7 cellular contexts compared by ENCODE assay signal in genomic region chr12:52969396-52969795, GRCh38. TPM values are rescaled to one million over a fixed set of nuclear protein-coding genes. Genes with fewer than 3 reads are reported as not detected.
A peak's percentile ranks its signal among the peaks of the same experiment; 100 is the strongest.
DNase-seq lines count a peak whose midpoint lies in the region; TF ChIP-seq lines count a peak whose summit lies in the region.
"Not testable (repeated sequence)": the region's sequence is repeated elsewhere in the genome, so short reads cannot be mapped to it uniquely, and the experiment has no call there.

No MANE protein-coding gene starts in this region.

- H3K27ac ChIP-seq in 22Rv1, result peak overlapping the region; percentile 79
- peak overlapping the region; percentile 99 for H3K27ac ChIP-seq in PC-9
- peak overlapping the region; percentile 77 for H3K27ac ChIP-seq in SK-N-MC
- peak overlapping the region; percentile 77 for H3K27ac ChIP-seq in hepatocyte
- H3K27ac ChIP-seq in trophoblast cell (ENCODE audit: low read depth, low read length), result peak overlapping the region; percentile 69

- not testable (repeated sequence) for H3K36me3 ChIP-seq in PC-9 (ENCODE audit: low read depth); SK-N-MC (ENCODE audit: insufficient read depth, low read length); hepatocyte (replicated peaks; ENCODE audit: insufficient read depth, low read depth); trophoblast cell (ENCODE audit: control insufficient read depth in 1 of 2, insufficient read depth in 2 of 2, low read length in 2 of 2)

- H4K20me1 ChIP-seq in PC-9 (ENCODE audit: insufficient read depth); hepatocyte (ENCODE audit: insufficient read depth, poor library complexity, severe bottlenecking): not testable (repeated sequence)

- WGBS in hepatocyte (ENCODE audit: low lambda C conversion rate, missing lambda C conversion rate), result 66% methylated on average over 11 of the region's 11 CpGs
- WGBS in trophoblast cell (ENCODE audit: extremely low coverage, insufficient coverage, insufficient read length), result no CpG with 5 or more reads among the region's 11 CpGs

- H3K27me3 ChIP-seq in PC-9 (ENCODE audit: insufficient read depth, low read depth); hepatocyte; trophoblast cell (ENCODE audit: insufficient read depth, low read length): not testable (repeated sequence)

- peak overlapping the region; percentile 28; the same call in 1 of the 2 replicates for H3K4me3 ChIP-seq in PC-9
- not testable (repeated sequence) for H3K4me3 ChIP-seq in SK-N-MC; hepatocyte; trophoblast cell (ENCODE audit: low read depth, low read length)

- H3K27ac Mint-ChIP-seq in Calu3 (ENCODE audit: unreplicated experiment), result peak overlapping the region; percentile 76
- H3K27ac Mint-ChIP-seq in mesothelial cell of epicardium, result peak overlapping the region; percentile 96

- H4K8ac ChIP-seq in trophoblast cell (ENCODE audit: low read depth, low read length), result not testable (repeated sequence)

- not testable (repeated sequence) for H2AK5ac ChIP-seq in trophoblast cell (ENCODE audit: low read length)

- peaks cover 61% of the 10 kb centered on the region for H3K4me1 ChIP-seq in PC-9 (replicated peaks; ENCODE audit: insufficient read depth)
- peaks cover 26% of the 10 kb centered on the region for H3K4me1 ChIP-seq in hepatocyte (ENCODE audit: insufficient read depth)
- H3K4me1 ChIP-seq in trophoblast cell (ENCODE audit: control insufficient read depth in 1 of 2, insufficient read depth in 2 of 2, low read length in 2 of 2), result peaks cover 28 to 37% of the 10 kb centered on the region in 2 experiments

- CTCF ChIA-PET in Calu3 (lab: Charles Lee) (interaction anchor here (0.6 to 1.9 kb wide), 4 partner anchors 17 to 448 kb away, joined by 3 to 4 read pairs (median 4); no protein-coding TSS in a partner anchor), PC-9 (lab: Charles Lee) (interaction anchor here (1.0 to 2.6 kb wide), 5 partner anchors 12 to 90 kb away, joined by 3 to 20 read pairs (median 6); partner anchors contain the start of gene KRT8)

- DNase-seq in Calu3; SK-N-MC (ENCODE audit: low read depth, low spot score); hepatocyte (ENCODE audit: low spot score); mesothelial cell of epicardium (ENCODE audit: low spot score in 2 of 2, unreplicated experiment in 2 of 2); trophoblast cell: not testable (repeated sequence)
- DNase-seq in PC-9, result peak in 1 of 2 experiments; percentile 46

- not testable (repeated sequence) for H3K4ac ChIP-seq in trophoblast cell (ENCODE audit: low read depth, low read length)

- H2AFZ ChIP-seq in PC-9, result 0 out of 2 replicates have a peak overlapping the region, but pooled peaks have one; percentile 57
- not testable (repeated sequence) for H2AFZ ChIP-seq in hepatocyte; trophoblast cell (ENCODE audit: insufficient read depth, low read length, poor library complexity)

- peaks cover 47% of the 10 kb centered on the region for H3K79me1 ChIP-seq in trophoblast cell (ENCODE audit: low read length)

- peak overlapping the region; percentile 57 for H2BK5ac ChIP-seq in trophoblast cell (ENCODE audit: low read depth, low read length, poor library complexity)

- H3K9me3 Mint-ChIP-seq in Calu3 (ENCODE audit: low read depth, unreplicated experiment); mesothelial cell of epicardium: not testable (repeated sequence)

- H3K4me1 Mint-ChIP-seq in Calu3 (ENCODE audit: low read depth, unreplicated experiment) (peaks cover 38% of the 10 kb centered on the region), mesothelial cell of epicardium (peaks cover 56% of the 10 kb centered on the region)

- BruUV-seq in Calu3 (replicated peaks; lab: Mats Ljungman, UMichigan), result not testable (repeated sequence)
- TSS peak; percentile 18 for BruUV-seq in PC-9 (replicated peaks; lab: Mats Ljungman, UMichigan)

- H2BK12ac ChIP-seq in trophoblast cell (ENCODE audit: low read length), result peak overlapping the region; percentile 72

- not testable (repeated sequence) for H3K14ac ChIP-seq in trophoblast cell (ENCODE audit: low read length)

- intact Hi-C loops in Calu3 (cut with micrococcal nuclease; ENCODE audit: unreplicated experiment); PC-9 (cut with micrococcal nuclease; ENCODE audit: unreplicated experiment): not testable (repeated sequence)

- H4K12ac ChIP-seq in trophoblast cell (ENCODE audit: low read depth, low read length), result not testable (repeated sequence)

- H3K4me3 Mint-ChIP-seq in Calu3 (ENCODE audit: low read depth, unreplicated experiment), result not testable (repeated sequence)
- peak overlapping the region; percentile 3 for H3K4me3 Mint-ChIP-seq in mesothelial cell of epicardium

- H3F3A ChIP-seq in PC-9 (ENCODE audit: insufficient read depth, low read depth), result peaks cover 53% of the 10 kb centered on the region

- not testable (repeated sequence) for H3K27me3 Mint-ChIP-seq in Calu3 (ENCODE audit: unreplicated experiment); mesothelial cell of epicardium (ENCODE audit: low read depth)

- H3K9me3 ChIP-seq in PC-9 (ENCODE audit: insufficient read depth, low read depth); SK-N-MC (ENCODE audit: low read depth, low read length); hepatocyte (ENCODE audit: low read depth); trophoblast cell (ENCODE audit: insufficient read depth, low read depth, low read length): not testable (repeated sequence)

- H3K4me2 ChIP-seq in PC-9 (peak overlapping the region; percentile 80), hepatocyte (peak overlapping the region; percentile 39)
- not testable (repeated sequence) for H3K4me2 ChIP-seq in trophoblast cell (ENCODE audit: low read length)

- POLR2A ChIA-PET in PC-9 (lab: Charles Lee; ENCODE audit: unreplicated experiment), result interaction anchor here (0.6 to 3.1 kb wide), 12 partner anchors 14 to 822 kb away, joined by 3 to 62 read pairs (median 6); partner anchors contain the start of genes KRT8 and KRT80

- H4K91ac ChIP-seq in trophoblast cell (ENCODE audit: low read depth, low read length), result peak overlapping the region; percentile 61

- TF ChIP-seq CTCF in 22Rv1 (IDR thresholded peaks at IDR 0.05); Calu3 (IDR thresholded peaks at IDR 0.05; ENCODE audit: unreplicated experiment); PC-9 (conservative IDR thresholded peaks at IDR 0.05); hepatocyte (IDR thresholded peaks at IDR 0.05; ENCODE audit: poor library complexity); mesothelial cell of epicardium (IDR thresholded peaks at IDR 0.05; ENCODE audit: unreplicated experiment): not testable (repeated sequence)

- not testable (repeated sequence) for H3K79me2 ChIP-seq in PC-9 (ENCODE audit: low read depth); hepatocyte; trophoblast cell (ENCODE audit: control insufficient read depth, insufficient read depth, low read length, poor library complexity)

- peak overlapping the region; percentile 69 for H2BK120ac ChIP-seq in trophoblast cell (ENCODE audit: insufficient read depth, low read length, poor library complexity)

- H3K9ac ChIP-seq in SK-N-MC (ENCODE audit: insufficient read length), result peak overlapping the region; percentile 29
- not testable (repeated sequence) for H3K9ac ChIP-seq in trophoblast cell (ENCODE audit: low read length)

- not testable (repeated sequence) for H3K18ac ChIP-seq in trophoblast cell (ENCODE audit: low read length)

- H3K23ac ChIP-seq in trophoblast cell (ENCODE audit: low read length), result not testable (repeated sequence)

- H3K36me3 Mint-ChIP-seq in Calu3 (ENCODE audit: insufficient read depth, unreplicated experiment), result peaks cover 22% of the 10 kb centered on the region
- H3K36me3 Mint-ChIP-seq in mesothelial cell of epicardium, result not testable (repeated sequence)

- not testable (repeated sequence) for H3K9me2 ChIP-seq in PC-9 (ENCODE audit: insufficient read depth); hepatocyte (replicated peaks; ENCODE audit: insufficient read depth)

RNA-seq across cellular contexts. Expression of gene KRT18, which starts 20.5 kb away (rescaled TPM):
- 1,777 and 1,816 TPM in 2 replicates for total RNA-seq in Calu3 (2022)
- 2,869 and 2,977 TPM in 2 replicates for total RNA-seq in PC-9 (2021)
- 676 and 753 TPM in 2 replicates for total RNA-seq in hepatocyte
- polyA plus RNA-seq in hepatocyte, result 1,621 and 1,849 TPM in 2 replicates
- total RNA-seq in mesothelial cell of epicardium, result 714 to 762 TPM (median 725 TPM) in 3 replicates
- 4,184 and 4,236 TPM in 2 replicates for polyA plus RNA-seq in trophoblast cell (2013)

RNA-seq across cellular contexts. Expression of gene EIF4B, which starts 36.9 kb away (rescaled TPM):
- total RNA-seq in Calu3 (2022) (242 and 272 TPM in 2 replicates), PC-9 (2021) (531 and 615 TPM in 2 replicates), hepatocyte (435 and 449 TPM in 2 replicates), mesothelial cell of epicardium (544 to 576 TPM (median 554 TPM) in 3 replicates)
- polyA plus RNA-seq in hepatocyte, result 53.5 and 65.1 TPM in 2 replicates
- polyA plus RNA-seq in trophoblast cell (2013), result 342 and 356 TPM in 2 replicates
